14 cellular contexts compared by ENCODE assay signal in genomic region chr14:75854247-75854799, GRCh38.
A peak's percentile ranks its signal among the peaks of the same experiment; 100 is the strongest.
DNase-seq lines count a peak whose midpoint lies in the region; ATAC-seq, FAIRE-seq and TF ChIP-seq lines count a peak whose summit lies in the region.
"Had no signal": no experiment of that assay in that cellular context is flagged by ENCODE, and none has a peak within 500 bp of the region (broad histone marks: within the 10 kb centered on the region; RNA-seq: fewer than 3 reads in every experiment).

No MANE protein-coding gene starts in this region.

- FAIRE-seq in HepG2 (lab: Jason Lieb, UNC), result no peak
- FAIRE-seq in HTR-8/SVneo (lab: Jason Lieb, UNC), result peak; percentile 54
- FAIRE-seq: GM18507, H1 had no signal

- H3K4me3 ChIP-seq in HepG2 (replicated peaks in 1 of 3; ENCODE audit: insufficient read depth in 1 of 3, low read depth in 2 of 3, low read length in 3 of 3) (no peak overlapping the region), right lobe of liver (no peak overlapping the region), adipocyte (ENCODE audit: low read length) (peak overlapping the region; percentile 9), osteoblast (ENCODE audit: insufficient read depth, low read length) (no peak overlapping the region), A673 (ENCODE audit: low read depth, low read length, poor library complexity, severe bottlenecking) (no peak overlapping the region)
- H3K4me3 ChIP-seq: HAP-1 had no signal

- ATAC-seq in HepG2 (no peak), right lobe of liver (no peak), HG02610 (IDR thresholded peaks at IDR 0.05; ENCODE audit: unreplicated experiment) (no peak)
- ATAC-seq: CD8-positive, alpha-beta T cell had no signal

- DNase-seq in HepG2 (ENCODE audit: low spot score) (no peak), right lobe of liver (no peak), HTR-8/SVneo (ENCODE audit: insufficient read length, low spot score) (no peak), adipocyte (ENCODE audit: low read depth) (no peak), osteoblast (ENCODE audit: insufficient read length, low spot score, missing footprints) (peak; percentile 35), A673 (ENCODE audit: low spot score) (no peak), dermis blood vessel endothelial cell (no peak)
- DNase-seq: CD8-positive, alpha-beta T cell; COR-L47 had no signal

- WGBS in HepG2 (ENCODE audit: low lambda C conversion rate), result 84% methylated on average over 4 of the region's 4 CpGs
- WGBS in right lobe of liver (ENCODE audit: insufficient coverage, low coverage, low lambda C conversion rate, missing lambda C conversion rate), result 68% methylated on average over 4 of the region's 4 CpGs

- H3K4me2 ChIP-seq in HepG2 (ENCODE audit: low read depth, low read length) (no peak overlapping the region), osteoblast (ENCODE audit: insufficient read depth, low read length) (no peak overlapping the region)
- H3K4me2 ChIP-seq: KMS-11 had no signal

- H4K20me1 ChIP-seq in HepG2 (ENCODE audit: insufficient read depth, low read length), result no peaks in the 10 kb centered on the region
- no peaks in the 10 kb centered on the region for H4K20me1 ChIP-seq in osteoblast (ENCODE audit: insufficient read depth, low read length)

- intact Hi-C loops in HepG2 (cut with micrococcal nuclease; ENCODE audit: unreplicated experiment), result no loop called here
- intact Hi-C loops in right lobe of liver (cut with DNase I), result no loop called here
- intact Hi-C loops in A673 (cut with micrococcal nuclease; ENCODE audit: unreplicated experiment), result no loop called here

- H2AFZ ChIP-seq in HepG2 (ENCODE audit: low read length), result no peak overlapping the region
- H2AFZ ChIP-seq in osteoblast (ENCODE audit: low read length), result no peak overlapping the region

- TF ChIP-seq EP300 in HepG2 (IDR thresholded peaks at IDR 0.05; ENCODE audit: low read depth in 2 of 2, low read length in 2 of 2) (no peak), HepG2 (CRISPR knock-in tag; IDR thresholded peaks at IDR 0.05; ENCODE audit: borderline replicate concordance) (no peak)

- H3K79me2 ChIP-seq in HepG2 (ENCODE audit: insufficient read depth, low read length) (no peaks in the 10 kb centered on the region), osteoblast (ENCODE audit: insufficient read depth, low read length) (no peaks in the 10 kb centered on the region)

- H3K4me1 ChIP-seq in HepG2 (ENCODE audit: insufficient read depth, low read length), result peaks cover 14% of the 10 kb centered on the region
- no peaks in the 10 kb centered on the region for H3K4me1 ChIP-seq in right lobe of liver
- H3K4me1 ChIP-seq in adipocyte (ENCODE audit: control insufficient read depth, insufficient read depth, low read length), result peaks cover 15% of the 10 kb centered on the region
- H3K4me1 ChIP-seq in osteoblast (ENCODE audit: insufficient read depth, low read length), result no peaks in the 10 kb centered on the region
- H3K4me1 ChIP-seq in A673 (ENCODE audit: insufficient read depth, low read length, poor library complexity, severe bottlenecking), result no peaks in the 10 kb centered on the region
- H3K4me1 ChIP-seq: HAP-1 had no signal

- no peak for TF ChIP-seq RAD21 in HepG2 (CRISPR knock-in tag; IDR thresholded peaks at IDR 0.05)

- in situ Hi-C loops in HepG2 (cut with HindIII; ENCODE audit: extremely low pct_ligation_motif_present, low pct_unique_long_range_greater_than_20kb), result no loop called here

- no peak for TF ChIP-seq POLR2A in HepG2 (IDR thresholded peaks at IDR 0.05; ENCODE audit: insufficient read depth in 1 of 2, low read depth in 2 of 2, low read length in 2 of 2)
- no peak for TF ChIP-seq POLR2A in right lobe of liver (IDR thresholded peaks at IDR 0.05)

- H3K9ac ChIP-seq in HepG2 (ENCODE audit: insufficient read depth, low read depth, low read length) (no peak overlapping the region), adipocyte (ENCODE audit: low read length) (no peak overlapping the region)
- H3K9ac ChIP-seq: KMS-11 had no signal

- H3K36me3 ChIP-seq in HepG2 (replicated peaks in 1 of 2; ENCODE audit: control insufficient read depth in 1 of 2, insufficient read depth in 2 of 2, low read length in 2 of 2) (no peaks in the 10 kb centered on the region), right lobe of liver (no peaks in the 10 kb centered on the region), adipocyte (ENCODE audit: control insufficient read depth, insufficient read depth, low read length, severe bottlenecking) (no peaks in the 10 kb centered on the region), osteoblast (ENCODE audit: insufficient read depth, low read length) (no peaks in the 10 kb centered on the region), A673 (ENCODE audit: insufficient read depth, low read length, poor library complexity, severe bottlenecking) (no peaks in the 10 kb centered on the region)
- H3K36me3 ChIP-seq: HAP-1 had no signal

- no TSS peak for BruUV-seq in HepG2 (replicated peaks; lab: Mats Ljungman, UMichigan)
- no TSS peak for BruUV-seq in A673 (replicated peaks; lab: Mats Ljungman, UMichigan)

- H3K27ac ChIP-seq in HepG2 (ENCODE audit: extremely low read length, insufficient read depth, low read length), result no peak overlapping the region
- H3K27ac ChIP-seq in right lobe of liver, result no peak overlapping the region
- no peak overlapping the region for H3K27ac ChIP-seq in osteoblast (ENCODE audit: low read depth, low read length)
- H3K27ac ChIP-seq in A673 (ENCODE audit: low read depth, low read length, poor library complexity, severe bottlenecking), result no peak overlapping the region
- H3K27ac ChIP-seq: KMS-11 had no signal

- POLR2A ChIA-PET in HepG2 (lab: Yijun Ruan, JAX) (no interaction called here), A673 (lab: Charles Lee; ENCODE audit: low non-redundant PET) (no interaction called here)

- TF ChIP-seq CTCF in HepG2 (CRISPR knock-in tag; IDR thresholded peaks at IDR 0.05), result no peak
- TF ChIP-seq CTCF in right lobe of liver (IDR thresholded peaks at IDR 0.05), result no peak
- TF ChIP-seq CTCF in osteoblast (IDR thresholded peaks at IDR 0.05; ENCODE audit: extremely low read depth, low read depth, low read length), result no peak
- TF ChIP-seq CTCF in A673 (conservative IDR thresholded peaks at IDR 0.05; ENCODE audit: low read depth, low read length), result no peak

- no peaks in the 10 kb centered on the region for H3K9me3 ChIP-seq in HepG2 (ENCODE audit: low read length)
- H3K9me3 ChIP-seq in right lobe of liver, result no peaks in the 10 kb centered on the region
- no peaks in the 10 kb centered on the region for H3K9me3 ChIP-seq in adipocyte (ENCODE audit: control insufficient read depth, low read length)
- no peaks in the 10 kb centered on the region for H3K9me3 ChIP-seq in osteoblast (ENCODE audit: low read depth, low read length)
- H3K9me3 ChIP-seq in A673 (ENCODE audit: low read depth, low read length, poor library complexity, severe bottlenecking), result no peaks in the 10 kb centered on the region
- H3K9me3 ChIP-seq: HAP-1 had no signal

- CTCF ChIA-PET in HepG2 (lab: Yijun Ruan, JAX; ENCODE audit: low intra/inter-chr PET ratio, low total read pairs), result no interaction called here
- CTCF ChIA-PET in A673 (lab: Charles Lee), result no interaction called here

- no peaks in the 10 kb centered on the region for H3K27me3 ChIP-seq in HepG2 (ENCODE audit: control insufficient read depth in 1 of 2, insufficient read depth in 2 of 2, low read length in 2 of 2)
- no peaks in the 10 kb centered on the region for H3K27me3 ChIP-seq in right lobe of liver
- H3K27me3 ChIP-seq in adipocyte (replicated peaks; ENCODE audit: control insufficient read depth, insufficient read depth, low read length), result no peaks in the 10 kb centered on the region
- H3K27me3 ChIP-seq in osteoblast (ENCODE audit: insufficient read depth, low read length), result no peaks in the 10 kb centered on the region
- H3K27me3 ChIP-seq in A673 (replicated peaks; ENCODE audit: insufficient read depth, low read depth, low read length, poor library complexity), result no peaks in the 10 kb centered on the region

TF ChIP-seq in HepG2, 621 proteins besides CTCF, POLR2A, EP300 and RAD21:
- peak; percentile 7; the same call in 1 of the 2 replicates for TF ChIP-seq ATF7 (IDR thresholded peaks at IDR 0.05)
- no peak for TF ChIP-seq ATF7 (CRISPR knock-in tag; IDR thresholded peaks at IDR 0.05)
- TF ChIP-seq ZNF496 (CRISPR knock-in tag; IDR thresholded peaks at IDR 0.05; ENCODE audit: insufficient replicate concordance), result no peak
- TF ChIP-seq ZNF33A (CRISPR knock-in tag; IDR thresholded peaks at IDR 0.05; ENCODE audit: borderline replicate concordance), result no peak
- no peak for TF ChIP-seq DR1 (CRISPR knock-in tag; IDR thresholded peaks at IDR 0.05)
- TF ChIP-seq RAD51 (IDR thresholded peaks at IDR 0.05; ENCODE audit: borderline replicate concordance), result no peak
- 0 out of 2 replicates have a peak, but pooled peaks have one; percentile 4 for TF ChIP-seq CEBPB (IDR thresholded peaks at IDR 0.05; ENCODE audit: borderline replicate concordance, low read depth, low read length)
